Comparison of ENCODE assay signal across 21 cellular contexts in the genomic region with DNA sequence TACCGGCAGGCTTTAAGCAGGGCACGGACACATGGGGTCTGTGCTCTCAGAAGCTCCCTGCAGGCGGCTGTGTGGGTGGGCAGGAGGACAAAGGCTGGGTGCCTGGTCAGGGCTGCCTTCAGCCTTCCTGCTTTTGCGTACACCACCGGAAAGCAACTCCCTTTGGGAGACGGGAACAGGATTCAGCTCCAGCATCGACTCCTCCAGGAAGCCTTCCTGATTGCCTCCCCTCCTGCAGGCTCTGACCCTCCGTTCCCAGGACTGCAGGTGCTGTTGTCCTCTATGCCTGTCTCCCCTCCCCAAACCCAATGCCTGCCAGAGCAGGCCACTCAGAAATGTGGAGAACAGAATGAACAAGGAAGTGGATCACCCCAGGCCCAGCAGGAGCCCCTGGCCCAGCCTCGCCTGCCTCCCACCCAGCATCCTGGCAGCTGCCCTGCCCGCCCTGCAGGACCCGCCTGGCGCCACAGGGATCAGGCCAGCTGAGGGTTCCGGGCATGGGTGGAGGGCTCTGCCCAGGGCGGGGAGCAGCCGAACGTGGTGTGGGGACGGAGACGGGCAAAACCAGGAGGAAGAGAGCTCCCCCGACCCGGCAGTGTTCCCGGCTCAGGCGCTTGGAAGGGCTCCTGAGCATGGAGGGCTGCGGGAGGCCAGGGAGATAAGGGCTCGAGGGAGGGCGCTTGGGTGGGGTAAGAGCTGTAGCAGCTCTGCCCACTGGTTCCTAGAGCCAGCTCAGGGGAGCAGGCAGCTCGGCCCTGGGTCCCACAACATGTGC. TPM values are rescaled to one million over a fixed set of nuclear protein-coding genes. Genes with fewer than 3 reads are reported as not detected.
DNase-seq lines count a peak whose midpoint lies in the region; ATAC-seq and TF ChIP-seq lines count a peak whose summit lies in the region.
"Had no signal": no experiment of that assay in that cellular context is flagged by ENCODE, and none has a peak within 500 bp of the region (broad histone marks: within the 10 kb centered on the region; RNA-seq: fewer than 3 reads in every experiment).

No MANE protein-coding gene starts in this region.

- H2BK5ac ChIP-seq in mesenchymal stem cell (ENCODE audit: low read depth, low read length, poor library complexity, severe bottlenecking) = no peak overlapping the region

- H3K9ac ChIP-seq in mesenchymal stem cell (ENCODE audit: low read length) = no peak overlapping the region
- H3K9ac ChIP-seq: GM23248 had no signal

- peak overlapping the region in 1 of 2 experiments; percentile 57 for H3K23ac ChIP-seq in mesenchymal stem cell (ENCODE audit: low read length in 2 of 2)

- no peak overlapping the region for H3K4ac ChIP-seq in mesenchymal stem cell (ENCODE audit: low read depth in 1 of 2, low read length in 2 of 2)

- ATAC-seq in GM19455 (IDR thresholded peaks at IDR 0.05; ENCODE audit: unreplicated experiment) (no peak), HG02571 (IDR thresholded peaks at IDR 0.05; ENCODE audit: unreplicated experiment) (no peak)

- H3K4me1 ChIP-seq in left ventricle myocardium inferior (peaks cover 33% of the 10 kb centered on the region), ascending aorta (peaks cover 21 to 52% of the 10 kb centered on the region in 2 donors), mesenchymal stem cell (ENCODE audit: control insufficient read depth, insufficient read depth, low read depth, low read length) (peaks cover 11% of the 10 kb centered on the region)
- H3K4me1 ChIP-seq: HAP-1 had no signal

- H2BK15ac ChIP-seq in mesenchymal stem cell (ENCODE audit: low read depth, poor library complexity, severe bottlenecking) = no peak overlapping the region

- no peak overlapping the region for H2BK12ac ChIP-seq in mesenchymal stem cell (ENCODE audit: low read length in 2 of 2)

- TF ChIP-seq CTCF in left ventricle myocardium inferior (IDR thresholded peaks at IDR 0.05; ENCODE audit: borderline replicate concordance) = no peak
- no peak for TF ChIP-seq CTCF in ascending aorta (IDR thresholded peaks at IDR 0.05)

- H2AK5ac ChIP-seq in mesenchymal stem cell (ENCODE audit: low read length, severe bottlenecking) = no peak overlapping the region

- intact Hi-C loops in left ventricle myocardium inferior (cut with micrococcal nuclease) = loop anchor here (10.0 kb wide), 1 partner anchor 157 kb away; a partner anchor contains a TSS
- intact Hi-C loops in cardiac septum (cut with DNase I) = no loop called here
- intact Hi-C loops in ascending aorta (cut with DNase I) = loop anchor here (2.0 kb wide), 1 partner anchor 29 kb away; no protein-coding TSS in a partner anchor

- no peak overlapping the region for H3K14ac ChIP-seq in mesenchymal stem cell (ENCODE audit: low read length in 2 of 2)

- DNase-seq in left ventricle myocardium inferior = no peak
- DNase-seq in cardiac septum (ENCODE audit: low spot score) = no peak
- DNase-seq in ascending aorta (ENCODE audit: low spot score in 2 of 2) = no peak
- no peak for DNase-seq in mesenchymal stem cell
- no peak for DNase-seq in stimulated activated naive CD4-positive, alpha-beta T cell (lab: John Stamatoyannopoulos, UW)
- no peak for DNase-seq in SIG-M5 (lab: John Stamatoyannopoulos, UW)
- DNase-seq: 8988T, Calu3, DMS79 treated with DMSO at 0.1 percent for 48 hours, Kasumi-1, NCI-H1092 treated with DMSO at 0.1 percent for 48 hours, NCI-H1436 treated with DMSO at 0.1 percent for 48 hours, NCI-H187 treated with DMSO at 0.1 percent for 48 hours, NCI-H524, NCI-H774, PC-9, SHP77 had no signal

- H4K91ac ChIP-seq in mesenchymal stem cell (ENCODE audit: low read length) = no peak overlapping the region

- no peak overlapping the region for H3K4me2 ChIP-seq in mesenchymal stem cell (ENCODE audit: low read length, poor library complexity, severe bottlenecking)

- no peaks in the 10 kb centered on the region for H3K9me3 ChIP-seq in left ventricle myocardium inferior (replicated peaks)
- no peaks in the 10 kb centered on the region for H3K9me3 ChIP-seq in ascending aorta
- H3K9me3 ChIP-seq in mesenchymal stem cell (ENCODE audit: control insufficient read depth, low read length) = no peaks in the 10 kb centered on the region
- H3K9me3 ChIP-seq: HAP-1 had no signal

- H3K36me3 ChIP-seq in left ventricle myocardium inferior = no peaks in the 10 kb centered on the region
- H3K36me3 ChIP-seq in ascending aorta = no peaks in the 10 kb centered on the region
- H3K36me3 ChIP-seq in mesenchymal stem cell (ENCODE audit: control insufficient read depth in 1 of 2, insufficient read depth in 2 of 2, low read depth in 1 of 2, low read length in 2 of 2) = no peaks in the 10 kb centered on the region
- H3K36me3 ChIP-seq: HAP-1 had no signal

- H3K79me1 ChIP-seq in mesenchymal stem cell (replicated peaks; ENCODE audit: low read length, poor library complexity, severe bottlenecking) = no peaks in the 10 kb centered on the region

- H2AFZ ChIP-seq in mesenchymal stem cell (ENCODE audit: low read depth, low read length) = no peak overlapping the region
- H2AFZ ChIP-seq: GM23248, PC-9 had no signal

- no peak overlapping the region for H2BK120ac ChIP-seq in mesenchymal stem cell (ENCODE audit: low read depth, low read length)

- 87% methylated on average over 26 of the region's 26 CpGs for WGBS in mesenchymal stem cell

- H3K18ac ChIP-seq in mesenchymal stem cell (ENCODE audit: low read depth in 1 of 2, low read length in 2 of 2) = no peak overlapping the region

- H3K27ac ChIP-seq in left ventricle myocardium inferior (replicated peaks) = peak overlapping the region; percentile 54
- peak overlapping the region; percentile 93 to 98 for H3K27ac ChIP-seq in ascending aorta
- no peak overlapping the region for H3K27ac ChIP-seq in mesenchymal stem cell (ENCODE audit: low read length, poor library complexity, severe bottlenecking)
- H3K27ac ChIP-seq: GM23248, PC-9 had no signal

- H3K27me3 ChIP-seq in left ventricle myocardium inferior (ENCODE audit: low read depth) (peaks cover 54% of the 10 kb centered on the region), ascending aorta (no peaks in the 10 kb centered on the region), mesenchymal stem cell (ENCODE audit: control insufficient read depth in 1 of 2, insufficient read depth in 1 of 2, low read length in 2 of 2) (peaks cover 17 to 26% of the 10 kb centered on the region in 2 experiments)

- peak overlapping the region; percentile 20 for H4K8ac ChIP-seq in mesenchymal stem cell (ENCODE audit: low read length)

- H3K4me3 ChIP-seq in left ventricle myocardium inferior = no peak overlapping the region
- H3K4me3 ChIP-seq in ascending aorta = no peak overlapping the region
- no peak overlapping the region for H3K4me3 ChIP-seq in mesenchymal stem cell (ENCODE audit: insufficient read depth in 1 of 2, low read depth in 1 of 2, low read length in 2 of 2)
- H3K4me3 ChIP-seq: GM23248, HAP-1, PC-9 had no signal

RNA-seq across cellular contexts. Expression of a gene that starts 6.2 kb away (rescaled TPM):
- 51.6 TPM for total RNA-seq in left ventricle myocardium inferior
- total RNA-seq in cardiac septum = 41.2 TPM
- 395 TPM for total RNA-seq in ascending aorta
- polyA plus RNA-seq in mesenchymal stem cell (2013, experiment 1 of 2) = 0.18 TPM
- 0.11 TPM for polyA plus RNA-seq in mesenchymal stem cell (2013, experiment 2 of 2)
